ENCODE assay signal across 14 cellular contexts in the genomic region with DNA sequence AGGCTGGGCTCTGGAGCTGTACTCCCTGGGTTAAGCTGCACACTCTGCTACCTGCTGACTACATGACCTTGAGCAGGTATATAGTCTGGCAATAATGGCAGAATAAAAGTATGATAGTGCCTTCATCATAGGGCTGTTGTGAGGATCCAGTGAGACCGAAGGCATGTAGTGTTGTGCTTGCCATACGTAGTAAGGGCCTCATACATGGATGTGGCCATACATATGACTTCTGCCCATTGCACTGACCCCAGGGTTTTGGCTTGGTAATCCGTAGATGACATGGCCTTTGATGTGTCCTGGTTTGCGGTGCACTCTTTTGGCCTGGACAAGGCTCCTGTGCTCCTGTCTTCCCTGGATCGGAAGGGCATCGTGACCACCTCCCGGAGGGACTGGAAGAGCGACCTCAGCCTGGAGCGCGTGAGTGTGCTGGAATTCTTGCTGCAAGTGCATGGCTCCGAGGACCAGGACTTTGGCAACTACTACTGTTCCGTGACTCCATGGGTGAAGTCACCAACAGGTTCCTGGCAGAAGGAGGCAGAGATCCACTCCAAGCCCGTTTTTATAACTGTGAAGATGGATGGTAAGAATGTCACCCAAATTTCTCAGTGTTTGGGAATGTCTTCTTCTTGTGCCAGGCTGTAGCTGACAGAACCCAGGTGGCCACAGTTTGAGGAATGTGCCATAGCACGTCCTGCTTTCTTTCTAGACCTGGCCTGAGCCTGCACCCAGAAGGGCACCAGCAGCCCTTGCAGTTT.
"Had no signal": no experiment of that assay in that cellular context is flagged by ENCODE, and none has a peak within 500 bp of the region (broad histone marks: within the 10 kb centered on the region; RNA-seq: fewer than 3 reads in every experiment).

No MANE protein-coding gene starts in this region.

- H3K4me2 ChIP-seq: smooth muscle cell had no signal

- DNase-seq: activated B cell treated with CpG ODN at 0.5 μM for 24 hours; activated CD4-positive, alpha-beta T cell treated with anti-CD3 and anti-CD28 coated beads, Interleukin-2, amount 10 ng/mL, durations not matched to agents 24 days and 14 days; activated CD8-positive, alpha-beta memory T cell treated with anti-CD3 and anti-CD28 coated beads for 24 hours; activated naive CD4-positive, alpha-beta T cell treated with anti-CD3 and anti-CD28 coated beads, Interleukin-2, amount 10 ng/mL, durations not matched to agents 7 days and 5 days; activated T-cell treated with anti-CD3 and anti-CD28 coated beads for 4 hours; brain microvascular endothelial cell; dorsolateral prefrontal cortex; upper lobe of left lung had no signal

- H3K9me3 ChIP-seq: upper lobe of left lung had no signal

- H3K27ac ChIP-seq: brain microvascular endothelial cell, dorsolateral prefrontal cortex, parathyroid adenoma, upper lobe of left lung had no signal

- H3K27me3 ChIP-seq: brain microvascular endothelial cell, dorsolateral prefrontal cortex, upper lobe of left lung had no signal

- ATAC-seq: activated T-helper 17 cell treated with anti-CD3 and anti-CD28 coated beads, Interleukin-2, amount 50 U/mL, for 72 hours; esophagus mucosa; left lobe of liver; SK-N-SH treated with all-trans-retinoic acid at 6 μM for 48 hours had no signal

- H3K4me3 ChIP-seq: dorsolateral prefrontal cortex, smooth muscle cell, upper lobe of left lung had no signal

- H2AFZ ChIP-seq: parathyroid adenoma had no signal

- H3K79me2 ChIP-seq: parathyroid adenoma had no signal

- H3K4me1 ChIP-seq: parathyroid adenoma had no signal

- H3K36me3 ChIP-seq: brain microvascular endothelial cell, upper lobe of left lung had no signal

- H3K9ac ChIP-seq: parathyroid adenoma had no signal
